In the genomic region with DNA sequence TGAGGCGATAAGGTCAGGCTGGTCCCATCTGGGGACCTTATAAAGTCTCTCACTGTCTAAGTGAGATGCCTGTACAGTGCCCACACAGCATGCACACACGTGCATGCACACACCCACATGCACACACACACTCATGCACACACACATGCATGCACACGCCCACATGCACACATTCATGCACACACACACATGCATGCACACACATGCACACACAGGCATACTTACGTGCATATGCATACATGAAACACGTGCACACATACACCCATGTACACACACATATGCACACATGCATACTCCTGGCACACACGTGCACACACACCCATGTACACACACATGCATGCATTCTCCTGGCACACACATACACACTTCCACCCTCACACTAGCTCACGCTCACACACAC, we compare ENCODE assay signal across 1 cellular context.
TF ChIP-seq lines count a peak whose summit lies in the region.

No MANE protein-coding gene starts in this region.

TF ChIP-seq in GM23338, 12 proteins besides CTCF, POLR2A, EP300 and RAD21:
- TF ChIP-seq EZH2 (IDR thresholded peaks at IDR 0.05; ENCODE audit: low read depth, unreplicated experiment) (no peak), EZH2phosphoT487 (IDR thresholded peaks at IDR 0.05; ENCODE audit: unreplicated experiment) (no peak)
TF ChIP-seq in GM23338: peak in this region for 0.
